In the genomic region with DNA sequence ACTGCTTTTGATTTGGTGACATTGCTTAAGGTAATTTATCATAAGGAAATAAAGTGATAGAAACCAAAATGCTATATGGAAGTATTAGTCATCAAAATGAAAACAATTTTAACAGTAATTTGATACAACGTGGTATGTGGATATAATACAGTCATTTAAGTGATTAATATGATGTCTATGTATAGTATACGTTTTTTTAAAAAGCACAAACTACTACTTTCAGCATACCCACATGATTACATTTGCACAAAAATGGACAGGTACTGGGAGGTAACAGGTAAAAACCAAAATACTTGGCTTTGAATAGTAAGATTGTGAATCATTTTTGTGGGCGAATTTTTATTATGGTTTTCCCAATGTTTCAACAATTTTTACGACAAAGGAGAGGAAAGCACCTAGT, we compare ENCODE assay signal across 17 cellular contexts.
DNase-seq lines count a peak whose midpoint lies in the region; ATAC-seq, FAIRE-seq and TF ChIP-seq lines count a peak whose summit lies in the region.
"Had no signal": no experiment of that assay in that cellular context is flagged by ENCODE, and none has a peak within 500 bp of the region (broad histone marks: within the 10 kb centered on the region; RNA-seq: fewer than 3 reads in every experiment).

No MANE protein-coding gene starts in this region.

- H3K36me3 ChIP-seq in BLaER1 (no peaks in the 10 kb centered on the region), adipocyte (ENCODE audit: control insufficient read depth, insufficient read depth, low read length, severe bottlenecking) (peaks cover 10% of the 10 kb centered on the region), lower lobe of right lung (peaks cover 9% of the 10 kb centered on the region), kidney (ENCODE audit: control insufficient read depth in 1 of 2, insufficient read depth in 2 of 2, low read length in 2 of 2) (peaks cover 2 to 9% of the 10 kb centered on the region in 2 donors), hepatocyte (replicated peaks; ENCODE audit: insufficient read depth, low read depth) (no peaks in the 10 kb centered on the region)

- no peak overlapping the region for H3K9ac ChIP-seq in BLaER1
- H3K9ac ChIP-seq in adipocyte (ENCODE audit: low read length) = peak overlapping the region; percentile 53
- no peak overlapping the region for H3K9ac ChIP-seq in kidney (ENCODE audit: low read length in 2 of 2)

- peak overlapping the region; percentile 72 for H3K27ac ChIP-seq in BLaER1
- H3K27ac ChIP-seq in lower lobe of right lung = peak overlapping the region; percentile 37
- H3K27ac ChIP-seq in kidney (ENCODE audit: low read depth in 2 of 2, low read length in 2 of 2) = peak overlapping the region in 1 of 2 donors; percentile 7
- no peak overlapping the region for H3K27ac ChIP-seq in hepatocyte

- H4K20me1 ChIP-seq in BLaER1 (no peaks in the 10 kb centered on the region), hepatocyte (ENCODE audit: insufficient read depth, poor library complexity, severe bottlenecking) (no peaks in the 10 kb centered on the region)

- peaks cover 6% of the 10 kb centered on the region; the same call in 1 of the 2 replicates for H3K9me3 ChIP-seq in BLaER1
- H3K9me3 ChIP-seq in adipocyte (ENCODE audit: control insufficient read depth, low read length) = no peaks in the 10 kb centered on the region
- no peaks in the 10 kb centered on the region for H3K9me3 ChIP-seq in lower lobe of right lung
- no peaks in the 10 kb centered on the region for H3K9me3 ChIP-seq in kidney (ENCODE audit: control insufficient read depth in 1 of 2, low read length in 2 of 2)
- no peaks in the 10 kb centered on the region for H3K9me3 ChIP-seq in hepatocyte (ENCODE audit: low read depth)

- H3K9me2 ChIP-seq in hepatocyte (replicated peaks; ENCODE audit: insufficient read depth) = no peaks in the 10 kb centered on the region

- H3K4me3 ChIP-seq in BLaER1 = no peak overlapping the region
- no peak overlapping the region for H3K4me3 ChIP-seq in adipocyte (ENCODE audit: low read length)
- no peak overlapping the region for H3K4me3 ChIP-seq in lower lobe of right lung
- no peak overlapping the region for H3K4me3 ChIP-seq in kidney (ENCODE audit: low read length in 2 of 2)
- H3K4me3 ChIP-seq in hepatocyte = no peak overlapping the region

- H2AFZ ChIP-seq in hepatocyte = no peak overlapping the region

- H3K27me3 ChIP-seq in BLaER1 (no peaks in the 10 kb centered on the region), adipocyte (replicated peaks; ENCODE audit: control insufficient read depth, insufficient read depth, low read length) (no peaks in the 10 kb centered on the region), lower lobe of right lung (ENCODE audit: low read depth) (no peaks in the 10 kb centered on the region), hepatocyte (no peaks in the 10 kb centered on the region)

- intact Hi-C loops in lower lobe of right lung (cut with DNase I) (loop anchor here (10.0 kb wide), 1 partner anchor 129 kb away; no protein-coding TSS in a partner anchor), kidney (cut with DNase I) (loop anchor here (10.0 kb wide), 1 partner anchor 119 kb away; no protein-coding TSS in a partner anchor)

- H3K4me1 ChIP-seq in BLaER1 = peaks cover 83% of the 10 kb centered on the region
- peaks cover 49% of the 10 kb centered on the region for H3K4me1 ChIP-seq in adipocyte (ENCODE audit: control insufficient read depth, insufficient read depth, low read length)
- H3K4me1 ChIP-seq in lower lobe of right lung = peaks cover 60% of the 10 kb centered on the region
- H3K4me1 ChIP-seq in kidney (ENCODE audit: control insufficient read depth in 1 of 2, insufficient read depth in 1 of 2, low read depth in 1 of 2, low read length in 2 of 2) = peaks cover 11 to 55% of the 10 kb centered on the region in 2 donors
- peaks cover 16% of the 10 kb centered on the region for H3K4me1 ChIP-seq in hepatocyte (ENCODE audit: insufficient read depth)

- 93% methylated on average over 4 of the region's 4 CpGs for WGBS in hepatocyte (ENCODE audit: low lambda C conversion rate, missing lambda C conversion rate)

- DNase-seq in HTR-8/SVneo (ENCODE audit: insufficient read length, low spot score) = no peak
- DNase-seq in adipocyte (ENCODE audit: low read depth) = no peak
- no peak for DNase-seq in lower lobe of right lung
- DNase-seq in ureter (ENCODE audit: low spot score) = no peak
- no peak for DNase-seq in kidney
- DNase-seq in hepatocyte (ENCODE audit: low spot score) = no peak
- no peak for DNase-seq in EL
- DNase-seq: AML-193; CD4-positive, alpha-beta memory T cell; DMS79 treated with DMSO at 0.1 percent for 48 hours; MM.1S; NCI-H1105 treated with DMSO at 0.1 percent for 48 hours; NCI-H1930; NCI-H510A treated with DMSO at 0.1 percent for 48 hours had no signal

- FAIRE-seq in HTR-8/SVneo (lab: Jason Lieb, UNC) (peak; percentile 28), kidney (lab: Jason Lieb, UNC) (no peak)
- FAIRE-seq: D721Med, H1 had no signal

- no peak for ATAC-seq in lower lobe of right lung

- TF ChIP-seq CTCF in lower lobe of right lung (IDR thresholded peaks at IDR 0.05) (no peak), kidney (IDR thresholded peaks at IDR 0.05; ENCODE audit: borderline replicate concordance, extremely low read depth, insufficient read depth) (no peak), hepatocyte (IDR thresholded peaks at IDR 0.05; ENCODE audit: poor library complexity) (no peak)

- H3K4me2 ChIP-seq in BLaER1 (peak overlapping the region; percentile 72), hepatocyte (no peak overlapping the region)

- H3K79me2 ChIP-seq in hepatocyte = no peaks in the 10 kb centered on the region
